ENCODE assay signal across 18 cellular contexts in the genomic region with DNA sequence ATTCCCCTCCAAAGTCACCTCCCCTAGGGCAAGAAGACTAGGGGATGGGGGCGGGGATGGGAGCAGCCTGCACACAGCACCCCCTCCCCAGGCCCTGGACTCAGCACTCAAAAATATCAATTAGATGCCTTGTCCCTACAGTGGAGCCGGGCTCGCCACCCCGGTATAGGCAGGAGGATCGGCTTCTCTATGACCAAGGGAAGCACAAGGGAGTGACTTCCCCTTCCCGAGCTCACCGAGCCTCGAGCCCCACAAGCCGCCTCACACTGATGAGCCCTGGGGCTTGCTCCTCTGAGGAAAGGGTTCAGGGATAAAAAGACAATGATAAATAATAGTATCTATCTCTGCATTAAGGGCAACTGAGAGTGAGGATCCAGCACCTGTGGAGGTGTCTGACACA. TPM values are rescaled to one million over a fixed set of nuclear protein-coding genes. Genes with fewer than 3 reads are reported as not detected.
DNase-seq lines count a peak whose midpoint lies in the region; ATAC-seq and TF ChIP-seq lines count a peak whose summit lies in the region.
"Had no signal": no experiment of that assay in that cellular context is flagged by ENCODE, and none has a peak within 500 bp of the region (broad histone marks: within the 10 kb centered on the region; RNA-seq: fewer than 3 reads in every experiment).

No MANE protein-coding gene starts in this region.

- H3K27ac ChIP-seq in cardiac muscle cell = peak overlapping the region; percentile 4
- peak overlapping the region; percentile 37 for H3K27ac ChIP-seq in vagina

- TF ChIP-seq POLR2A in vagina (IDR thresholded peaks at IDR 0.05) = no peak

- H3K27me3 Mint-ChIP-seq in WTC11 (ENCODE audit: low read depth) (no peaks in the 10 kb centered on the region), naive B cell (no peaks in the 10 kb centered on the region), Caco-2 (ENCODE audit: insufficient read depth, unreplicated experiment) (no peaks in the 10 kb centered on the region)
- H3K27me3 Mint-ChIP-seq: activated CD8-positive, alpha-beta T cell treated with anti-CD3 and anti-CD28 coated beads for 36 hours had no signal

- no peak for TF ChIP-seq CTCF in cardiac muscle cell (IDR thresholded peaks at IDR 0.05; ENCODE audit: low read depth, low read length)
- TF ChIP-seq CTCF in WTC11 (IDR thresholded peaks at IDR 0.05) = no peak
- TF ChIP-seq CTCF in vagina (IDR thresholded peaks at IDR 0.05) = no peak
- TF ChIP-seq CTCF in Caco-2 (IDR thresholded peaks at IDR 0.05; ENCODE audit: insufficient read depth in 1 of 2, low read depth in 1 of 2, low read length in 1 of 2, severe bottlenecking in 1 of 2, unreplicated experiment in 1 of 2) = no peak

- H3K36me3 Mint-ChIP-seq in WTC11 = no peaks in the 10 kb centered on the region
- H3K36me3 Mint-ChIP-seq in naive B cell = no peaks in the 10 kb centered on the region
- H3K36me3 Mint-ChIP-seq in Caco-2 (ENCODE audit: insufficient read depth, unreplicated experiment) = peaks cover 64% of the 10 kb centered on the region

- H3K4me1 Mint-ChIP-seq in WTC11 = peaks cover 92% of the 10 kb centered on the region
- H3K4me1 Mint-ChIP-seq in naive B cell = peaks cover 81 to 99% (median 86%) of the 10 kb centered on the region in 3 donors
- peaks cover 39% of the 10 kb centered on the region for H3K4me1 Mint-ChIP-seq in Caco-2 (ENCODE audit: low read depth, unreplicated experiment)

- peaks cover 53% of the 10 kb centered on the region for H3K4me1 ChIP-seq in cardiac muscle cell (ENCODE audit: low read depth)
- H3K4me1 ChIP-seq in vagina = peaks cover 99% of the 10 kb centered on the region
- H3K4me1 ChIP-seq in Caco-2 = no peaks in the 10 kb centered on the region; the same call in 1 of the 2 replicates

- H3K4me3 ChIP-seq in cardiac muscle cell (no peak overlapping the region), vagina (no peak overlapping the region), Caco-2 (ENCODE audit: low read depth, low read length) (no peak overlapping the region)
- H3K4me3 ChIP-seq: smooth muscle cell had no signal

- POLR2A ChIA-PET in WTC11 (lab: Charles Lee) = no interaction called here
- POLR2A ChIA-PET in Caco-2 (lab: Charles Lee) = no interaction called here

- CTCF ChIA-PET in WTC11 (lab: Charles Lee) (interaction anchor here (0.6 to 1.8 kb wide), 2 partner anchors 128 to 148 kb away, joined by 3 to 6 read pairs; no protein-coding TSS in a partner anchor), Caco-2 (lab: Charles Lee) (no interaction called here)

- no peaks in the 10 kb centered on the region for H3K9me3 Mint-ChIP-seq in WTC11
- H3K9me3 Mint-ChIP-seq in naive B cell = no peaks in the 10 kb centered on the region
- no peaks in the 10 kb centered on the region for H3K9me3 Mint-ChIP-seq in Caco-2 (ENCODE audit: unreplicated experiment)
- H3K9me3 Mint-ChIP-seq: activated CD8-positive, alpha-beta T cell treated with anti-CD3 and anti-CD28 coated beads for 36 hours; activated T-helper 1 cell treated with anti-CD3 and anti-CD28 coated beads, Interleukin-12 subunit alpha, Interleukin-12 subunit beta, Interleukin-2, Interleukin-4 antibody, amounts not matched to agents 30 ng/mL and 10 ng/mL and 1 ng/mL, durations not matched to agents 14 hours and 24 hours and 36 hours; mesothelial cell of epicardium; neural crest cell had no signal

- no peak for DNase-seq in cardiac muscle cell (ENCODE audit: low read depth in 1 of 2, low spot score in 1 of 2)
- DNase-seq in left cardiac atrium = no peak
- no peak for DNase-seq in WTC11 (ENCODE audit: low spot score)
- no peak for DNase-seq in naive B cell
- no peak for DNase-seq in vagina (ENCODE audit: extremely low spot score in 2 of 2)
- DNase-seq in Caco-2 = no peak
- DNase-seq: activated CD8-positive, alpha-beta T cell treated with anti-CD3 and anti-CD28 coated beads for 36 hours; EL; NCI-H1417 treated with DMSO at 0.1 percent for 48 hours; SHP77 treated with DMSO at 0.1 percent for 48 hours; stimulated activated CD4-positive, alpha-beta T cell treated with anti-CD3 and anti-CD28 coated beads, Interleukin-4, amount 100 ng/mL, for 24 hours; substantia nigra had no signal

- no TSS peak for BruUV-seq in Caco-2 (replicated peaks; lab: Mats Ljungman, UMichigan)

- H3K36me3 ChIP-seq in cardiac muscle cell (no peaks in the 10 kb centered on the region), vagina (no peaks in the 10 kb centered on the region), Caco-2 (ENCODE audit: control insufficient read depth, insufficient read depth, low read length) (peaks cover 2% of the 10 kb centered on the region; the same call in 1 of the 2 replicates)

- H3K27ac Mint-ChIP-seq in WTC11 = peak overlapping the region; percentile 41; the same call in 1 of the 2 replicates
- peak overlapping the region in 5 of 6 donors; percentile 56 to 90 (median 80) for H3K27ac Mint-ChIP-seq in naive B cell
- no peak overlapping the region for H3K27ac Mint-ChIP-seq in Caco-2 (ENCODE audit: unreplicated experiment)
- H3K27ac Mint-ChIP-seq: mesothelial cell of epicardium had no signal

- H3K4me3 Mint-ChIP-seq in WTC11 = no peak overlapping the region
- peak overlapping the region in 4 of 8 donors; percentile 35 to 69 (median 58) for H3K4me3 Mint-ChIP-seq in naive B cell
- no peak overlapping the region for H3K4me3 Mint-ChIP-seq in Caco-2 (ENCODE audit: unreplicated experiment)
- H3K4me3 Mint-ChIP-seq: activated CD8-positive, alpha-beta T cell treated with anti-CD3 and anti-CD28 coated beads for 36 hours; activated T-helper 1 cell treated with anti-CD3 and anti-CD28 coated beads, Interleukin-12 subunit alpha, Interleukin-12 subunit beta, Interleukin-2, Interleukin-4 antibody, amounts not matched to agents 30 ng/mL and 10 ng/mL and 1 ng/mL, durations not matched to agents 14 hours and 24 hours and 36 hours; mesothelial cell of epicardium had no signal

- intact Hi-C loops in left cardiac atrium (cut with DNase I) (no loop called here), vagina (cut with DNase I) (no loop called here), Caco-2 (cut with micrococcal nuclease; ENCODE audit: unreplicated experiment) (no loop called here)

- no peaks in the 10 kb centered on the region for H3K9me3 ChIP-seq in cardiac muscle cell (ENCODE audit: low read depth)
- no peaks in the 10 kb centered on the region for H3K9me3 ChIP-seq in vagina
- no peaks in the 10 kb centered on the region for H3K9me3 ChIP-seq in Caco-2

- ATAC-seq in left cardiac atrium (no peak), WTC11 (peak; percentile 11), naive B cell (ENCODE audit: low read depth in 2 of 2) (no peak), GM21619 (IDR thresholded peaks at IDR 0.05; ENCODE audit: unreplicated experiment) (no peak), GM21515 (IDR thresholded peaks at IDR 0.05; ENCODE audit: unreplicated experiment) (no peak)
- ATAC-seq: activated CD8-positive, alpha-beta T cell treated with anti-CD3 and anti-CD28 coated beads for 36 hours had no signal

- H3K27me3 ChIP-seq in cardiac muscle cell = no peaks in the 10 kb centered on the region
- no peaks in the 10 kb centered on the region for H3K27me3 ChIP-seq in vagina
- no peaks in the 10 kb centered on the region for H3K27me3 ChIP-seq in Caco-2 (replicated peaks; ENCODE audit: control insufficient read depth, insufficient read depth, low read length)

TF ChIP-seq in WTC11, 78 proteins besides CTCF, POLR2A, EP300 and RAD21 (continues in another document):
- TF ChIP-seq SP1 (CRISPR knock-in tag; conservative IDR thresholded peaks at IDR 0.05) (no peak), NR3C1 (CRISPR knock-in tag; conservative IDR thresholded peaks at IDR 0.05; ENCODE audit: low read depth) (no peak), ZNF263 (CRISPR knock-in tag; IDR thresholded peaks at IDR 0.05; ENCODE audit: low read depth) (no peak), ZMAT4 (CRISPR knock-in tag; IDR thresholded peaks at IDR 0.05) (no peak), ZNF121 (CRISPR knock-in tag; IDR thresholded peaks at IDR 0.05) (no peak), NFYB (CRISPR knock-in tag; conservative IDR thresholded peaks at IDR 0.05; ENCODE audit: low read depth) (no peak), ETV6 (CRISPR knock-in tag; IDR thresholded peaks at IDR 0.05) (no peak), NR1H2 (CRISPR knock-in tag; IDR thresholded peaks at IDR 0.05) (no peak), PREB (CRISPR knock-in tag; IDR thresholded peaks at IDR 0.05; ENCODE audit: borderline replicate concordance) (no peak), NFATC4 (CRISPR knock-in tag; IDR thresholded peaks at IDR 0.05) (no peak)
- TF ChIP-seq, protein P1, sequence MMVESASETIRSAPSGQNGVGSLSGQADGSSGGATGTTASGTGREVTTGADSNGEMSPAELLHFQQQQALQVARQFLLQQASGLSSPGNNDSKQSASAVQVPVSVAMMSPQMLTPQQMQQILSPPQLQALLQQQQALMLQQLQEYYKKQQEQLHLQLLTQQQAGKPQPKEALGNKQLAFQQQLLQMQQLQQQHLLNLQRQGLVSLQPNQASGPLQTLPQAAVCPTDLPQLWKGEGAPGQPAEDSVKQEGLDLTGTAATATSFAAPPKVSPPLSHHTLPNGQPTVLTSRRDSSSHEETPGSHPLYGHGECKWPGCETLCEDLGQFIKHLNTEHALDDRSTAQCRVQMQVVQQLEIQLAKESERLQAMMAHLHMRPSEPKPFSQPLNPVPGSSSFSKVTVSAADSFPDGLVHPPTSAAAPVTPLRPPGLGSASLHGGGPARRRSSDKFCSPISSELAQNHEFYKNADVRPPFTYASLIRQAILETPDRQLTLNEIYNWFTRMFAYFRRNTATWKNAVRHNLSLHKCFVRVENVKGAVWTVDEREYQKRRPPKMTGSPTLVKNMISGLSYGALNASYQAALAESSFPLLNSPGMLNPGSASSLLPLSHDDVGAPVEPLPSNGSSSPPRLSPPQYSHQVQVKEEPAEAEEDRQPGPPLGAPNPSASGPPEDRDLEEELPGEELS (CRISPR knock-in tag; IDR thresholded peaks at IDR 0.05) = no peak

RNA-seq across cellular contexts. Expression of gene STK24, which starts 51.5 kb away (rescaled TPM):
- 76.7 and 83.3 TPM in 2 replicates for total RNA-seq in cardiac muscle cell
- polyA plus RNA-seq in cardiac muscle cell = 98.0 and 114 TPM in 2 replicates
- 10 to 100 TPM; 57.6 to 62.2 TPM for total RNA-seq in left cardiac atrium
- 122 to 138 TPM (median 134 TPM) in 3 replicates for total RNA-seq in WTC11 (2021)
- polyA plus RNA-seq in naive B cell (ENCODE audit: low read depth in 6 of 6) = 10 to 100 TPM; 30.2 to 63.1 (median 37.2) TPM
- 82.5 TPM for total RNA-seq in vagina
- total RNA-seq in Caco-2 (2022) = 244 and 253 TPM in 2 replicates
